2 cellular contexts compared by ENCODE assay signal in genomic region chr22:19156109-19156508, GRCh38. TPM values are rescaled to one million over a fixed set of nuclear protein-coding genes. Genes with fewer than 3 reads are reported as not detected.
"Had no signal": no experiment of that assay in that cellular context is flagged by ENCODE, and none has a peak within 500 bp of the region (broad histone marks: within the 10 kb centered on the region; RNA-seq: fewer than 3 reads in every experiment).

No MANE protein-coding gene starts in this region.

RNA-seq across cellular contexts. Expression of gene GSC2, which starts 6.0 kb away (rescaled TPM):
- total RNA-seq: GM12878 had no signal
- polyA plus RNA-seq: GM12878 had no signal

RNA-seq across cellular contexts. Expression of gene TSSK2, which starts 25.0 kb away (rescaled TPM):
- total RNA-seq: G401 had no signal
